Comparison of ENCODE assay signal across 1 cellular context in genomic region chr18:5461056-5461455, GRCh38.
TF ChIP-seq lines count a peak whose summit lies in the region.

No MANE protein-coding gene starts in this region.

TF ChIP-seq in IMR-90, 13 proteins besides CTCF, POLR2A, EP300 and RAD21:
- TF ChIP-seq MXI1 (IDR thresholded peaks at IDR 0.05; ENCODE audit: borderline replicate concordance, low read depth, low read length) (no peak), NFE2L2 (IDR thresholded peaks at IDR 0.05; ENCODE audit: low read depth, low read length) (no peak), RFX5 (IDR thresholded peaks at IDR 0.05; ENCODE audit: low read depth, low read length) (no peak), MAZ (IDR thresholded peaks at IDR 0.05; ENCODE audit: borderline replicate concordance, low read depth, low read length) (no peak), MAFK (IDR thresholded peaks at IDR 0.05; ENCODE audit: low read depth, low read length) (no peak), FOS (IDR thresholded peaks at IDR 0.05; ENCODE audit: low read depth, low read length) (no peak), CHD1 (IDR thresholded peaks at IDR 0.05; ENCODE audit: low read depth, low read length) (no peak), USF2 (IDR thresholded peaks at IDR 0.05; ENCODE audit: low read depth, low read length) (no peak), CEBPB (IDR thresholded peaks at IDR 0.05; ENCODE audit: low read depth, low read length) (no peak), ELK1 (IDR thresholded peaks at IDR 0.05; ENCODE audit: borderline replicate concordance, low read depth, low read length) (no peak), RCOR1 (IDR thresholded peaks at IDR 0.05; ENCODE audit: insufficient replicate concordance, low read length) (no peak), SMC3 (IDR thresholded peaks at IDR 0.05; ENCODE audit: low read depth, low read length) (no peak), BHLHE40 (IDR thresholded peaks at IDR 0.05; ENCODE audit: low read depth, low read length) (no peak)
